19 cellular contexts compared by ENCODE assay signal in the genomic region with DNA sequence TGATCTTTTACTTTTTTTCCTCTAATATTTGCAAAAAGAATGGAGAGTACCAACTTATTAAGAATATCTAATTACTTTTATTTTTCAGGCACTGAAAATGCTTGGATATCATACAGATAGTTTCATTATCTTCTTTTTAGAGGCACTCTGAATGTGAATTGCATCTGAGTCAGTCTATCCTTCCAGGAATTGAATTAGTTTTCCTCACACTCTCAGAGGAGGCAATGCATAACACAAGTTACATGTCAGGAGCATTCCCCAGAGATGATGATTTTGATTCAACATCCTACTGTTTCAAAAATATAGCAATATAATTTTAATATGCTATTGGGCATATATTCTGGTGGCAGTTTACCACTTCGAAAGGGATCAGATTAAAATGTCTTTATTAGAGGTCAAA.
A peak's percentile ranks its signal among the peaks of the same experiment; 100 is the strongest.
DNase-seq lines count a peak whose midpoint lies in the region; ATAC-seq and TF ChIP-seq lines count a peak whose summit lies in the region.
"Had no signal": no experiment of that assay in that cellular context is flagged by ENCODE, and none has a peak within 500 bp of the region (broad histone marks: within the 10 kb centered on the region; RNA-seq: fewer than 3 reads in every experiment).

No MANE protein-coding gene starts in this region.

- peak; percentile 30 for DNase-seq in HFFc6
- peak; percentile 28 for DNase-seq in astrocyte of the hippocampus (ENCODE audit: low read depth, low spot score)
- peak; percentile 68 for DNase-seq in fibroblast of pulmonary artery (ENCODE audit: low read depth)
- DNase-seq in skeletal muscle cell (ENCODE audit: low read depth), result peak; percentile 60
- no peak for DNase-seq in T-helper 17 cell
- DNase-seq in activated CD8-positive, alpha-beta T cell treated with anti-CD3 and anti-CD28 coated beads for 36 hours, result no peak
- no peak for DNase-seq in activated CD4-positive, CD25-positive, alpha-beta regulatory T cell treated with anti-CD3 and anti-CD28 coated beads, Interleukin-2, amount 50 U/mL, for 72 hours
- DNase-seq: activated CD8-positive, alpha-beta memory T cell treated with anti-CD3 and anti-CD28 coated beads, Interleukin-2, amount 10 ng/mL, durations not matched to agents 7 days and 5 days; activated effector memory CD4-positive, alpha-beta T cell treated with anti-CD3 and anti-CD28 coated beads, Interleukin-2, amount 50 U/mL, for 16 hours; gastrocnemius medialis; NCI-H2081 treated with DMSO at 0.1 percent for 48 hours; NCI-H526 treated with DMSO at 0.1 percent for 48 hours; stimulated activated CD4-positive, alpha-beta T cell treated with anti-CD3 and anti-CD28 coated beads, Interleukin-4, amount 100 ng/mL, for 4 hours had no signal

- no peak overlapping the region for H3K4me3 ChIP-seq in fibroblast of pulmonary artery (replicated peaks; ENCODE audit: low read depth, low read length)
- H3K4me3 ChIP-seq in skeletal muscle cell (ENCODE audit: low read depth, low read length), result no peak overlapping the region
- H3K4me3 ChIP-seq: ascending aorta, gastrocnemius medialis, GM23338, smooth muscle cell had no signal

- no peak overlapping the region; the same call in 1 of the 2 replicates for H3K4me3 Mint-ChIP-seq in HFFc6
- no peak overlapping the region for H3K4me3 Mint-ChIP-seq in T-helper 17 cell
- H3K4me3 Mint-ChIP-seq in activated CD8-positive, alpha-beta T cell treated with anti-CD3 and anti-CD28 coated beads for 36 hours, result no peak overlapping the region
- H3K4me3 Mint-ChIP-seq: activated CD8-positive, alpha-beta memory T cell treated with anti-CD3 and anti-CD28 coated beads, Interleukin-2, amount 10 ng/mL, durations not matched to agents 7 days and 5 days; GM23338; IgD-negative memory B cell had no signal

- peaks cover 67% of the 10 kb centered on the region for H3K4me1 Mint-ChIP-seq in HFFc6 (ENCODE audit: low read depth)
- H3K4me1 Mint-ChIP-seq in T-helper 17 cell, result no peaks in the 10 kb centered on the region
- H3K4me1 Mint-ChIP-seq in activated CD8-positive, alpha-beta T cell treated with anti-CD3 and anti-CD28 coated beads for 36 hours (ENCODE audit: low read depth), result no peaks in the 10 kb centered on the region
- H3K4me1 Mint-ChIP-seq: activated CD8-positive, alpha-beta memory T cell treated with anti-CD3 and anti-CD28 coated beads, Interleukin-2, amount 10 ng/mL, durations not matched to agents 7 days and 5 days; GM23338; IgD-negative memory B cell had no signal

- POLR2A ChIA-PET in activated CD8-positive, alpha-beta T cell treated with anti-CD3 and anti-CD28 coated beads for 36 hours (lab: Charles Lee), result no interaction called here

- H3K36me3 Mint-ChIP-seq in HFFc6 (ENCODE audit: low read depth) (no peaks in the 10 kb centered on the region; the same call in 1 of the 2 replicates), T-helper 17 cell (ENCODE audit: low read depth) (no peaks in the 10 kb centered on the region)
- H3K36me3 Mint-ChIP-seq in activated CD8-positive, alpha-beta T cell treated with anti-CD3 and anti-CD28 coated beads for 36 hours (ENCODE audit: low read depth), result no peaks in the 10 kb centered on the region
- H3K36me3 Mint-ChIP-seq: activated CD8-positive, alpha-beta memory T cell treated with anti-CD3 and anti-CD28 coated beads, Interleukin-2, amount 10 ng/mL, durations not matched to agents 7 days and 5 days; IgD-negative memory B cell had no signal

- H3K27me3 Mint-ChIP-seq in HFFc6 (ENCODE audit: insufficient read depth) (no peaks in the 10 kb centered on the region), T-helper 17 cell (no peaks in the 10 kb centered on the region)
- no peaks in the 10 kb centered on the region for H3K27me3 Mint-ChIP-seq in activated CD8-positive, alpha-beta T cell treated with anti-CD3 and anti-CD28 coated beads for 36 hours
- H3K27me3 Mint-ChIP-seq: activated CD8-positive, alpha-beta memory T cell treated with anti-CD3 and anti-CD28 coated beads, Interleukin-2, amount 10 ng/mL, durations not matched to agents 7 days and 5 days; IgD-negative memory B cell had no signal

- CTCF ChIA-PET in activated CD8-positive, alpha-beta T cell treated with anti-CD3 and anti-CD28 coated beads for 36 hours (lab: Charles Lee), result no interaction called here

- ATAC-seq in T-helper 17 cell (no peak), GM21786 (IDR thresholded peaks at IDR 0.05; ENCODE audit: unreplicated experiment) (no peak)
- no peak for ATAC-seq in activated CD8-positive, alpha-beta T cell treated with anti-CD3 and anti-CD28 coated beads for 36 hours
- ATAC-seq: activated CD4-positive, CD25-positive, alpha-beta regulatory T cell treated with anti-CD3 and anti-CD28 coated beads, Interleukin-2, amount 50 U/mL, for 24 hours; activated CD8-positive, alpha-beta memory T cell treated with anti-CD3 and anti-CD28 coated beads, Interleukin-2, amount 10 ng/mL, durations not matched to agents 7 days and 5 days; gastrocnemius medialis; GM23338 had no signal

- TF ChIP-seq CTCF in HFFc6 (IDR thresholded peaks at IDR 0.05) (no peak), fibroblast of pulmonary artery (IDR thresholded peaks at IDR 0.05; ENCODE audit: low read length, missing control alignments) (no peak)
- no peak for TF ChIP-seq CTCF in activated CD8-positive, alpha-beta T cell treated with anti-CD3 and anti-CD28 coated beads for 36 hours (IDR thresholded peaks at IDR 0.05)

- H3K9me3 Mint-ChIP-seq in HFFc6, result no peaks in the 10 kb centered on the region
- H3K9me3 Mint-ChIP-seq in activated CD8-positive, alpha-beta T cell treated with anti-CD3 and anti-CD28 coated beads for 36 hours, result peaks cover 4% of the 10 kb centered on the region
- H3K9me3 Mint-ChIP-seq: GM23338 had no signal

- H3K9me3 ChIP-seq in T-helper 17 cell (ENCODE audit: control insufficient read depth, low read length, poor library complexity, severe bottlenecking), result no peaks in the 10 kb centered on the region
- H3K9me3 ChIP-seq: ascending aorta, gastrocnemius medialis had no signal

- H3K27ac Mint-ChIP-seq in HFFc6, result 0 out of 2 replicates have a peak overlapping the region, but pooled peaks have one; percentile 13
- H3K27ac Mint-ChIP-seq in T-helper 17 cell, result no peak overlapping the region
- no peak overlapping the region for H3K27ac Mint-ChIP-seq in activated CD8-positive, alpha-beta T cell treated with anti-CD3 and anti-CD28 coated beads for 36 hours
- H3K27ac Mint-ChIP-seq: activated CD8-positive, alpha-beta memory T cell treated with anti-CD3 and anti-CD28 coated beads, Interleukin-2, amount 10 ng/mL, durations not matched to agents 7 days and 5 days; GM23338; IgD-negative memory B cell had no signal

- intact Hi-C loops in activated CD8-positive, alpha-beta T cell treated with anti-CD3 and anti-CD28 coated beads for 36 hours (cut with micrococcal nuclease), result no loop called here

Comparison
In these comparisons a context has a peak if more than half of its experiments do, and no peak if none do; other contexts are left out.
1. DNase-seq: peak in HFFc6 (single experiment), astrocyte of the hippocampus (single experiment), fibroblast of pulmonary artery (single experiment) and skeletal muscle cell (single experiment); none in T-helper 17 cell (0 of 3), activated CD8-positive, alpha-beta T cell treated with anti-CD3 and anti-CD28 coated beads for 36 hours (single experiment) and activated CD4-positive, CD25-positive, alpha-beta regulatory T cell treated with anti-CD3 and anti-CD28 coated beads, Interleukin-2, amount 50 U/mL, for 72 hours (single experiment).